ENCODE assay signal across 18 cellular contexts in the genomic region with DNA sequence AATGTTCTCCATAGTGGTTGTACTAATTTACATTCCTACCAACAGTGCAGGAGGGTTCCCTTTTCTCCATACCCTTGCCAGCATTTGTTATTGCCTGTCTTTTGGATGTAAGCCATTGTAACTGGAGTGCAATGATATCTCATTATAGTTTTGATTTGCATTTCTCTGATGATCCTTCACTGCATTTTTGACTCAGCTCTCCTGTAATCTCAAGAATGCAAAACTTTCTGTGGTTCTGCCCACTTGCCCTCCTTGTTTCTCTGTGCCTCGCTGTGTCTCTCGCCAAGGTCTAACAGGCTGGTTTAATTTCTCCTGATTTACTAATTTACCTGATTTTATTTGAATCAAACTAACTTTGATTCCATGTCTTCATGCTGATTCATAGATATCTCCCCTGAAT.
DNase-seq lines count a peak whose midpoint lies in the region; ATAC-seq and TF ChIP-seq lines count a peak whose summit lies in the region.
"Had no signal": no experiment of that assay in that cellular context is flagged by ENCODE, and none has a peak within 500 bp of the region (broad histone marks: within the 10 kb centered on the region; RNA-seq: fewer than 3 reads in every experiment).

No MANE protein-coding gene starts in this region.

- DNase-seq in left ventricle myocardium superior (no peak), heart right ventricle (no peak), M059J (ENCODE audit: low read depth) (peak; percentile 52), kidney glomerular epithelial cell (lab: John Stamatoyannopoulos, UW) (peak; percentile 6), NCI-H146 treated with DMSO at 0.1 percent for 48 hours (lab: John Stamatoyannopoulos, UW; ENCODE audit: unreplicated experiment) (no peak)
- DNase-seq in stimulated activated effector memory CD8-positive, alpha-beta T cell treated with anti-CD3 and anti-CD28 coated beads, Interleukin-12 subunit alpha, Interleukin-12 subunit beta, amount 100 ng/mL, for 72 hours (ENCODE audit: low spot score in 2 of 2): no peak
- DNase-seq: Calu3; CD8-positive, alpha-beta T cell; DMS79 treated with DMSO at 0.1 percent for 48 hours; EL; H7; HFFc6 had no signal

- no peaks in the 10 kb centered on the region for H3K36me3 Mint-ChIP-seq in stimulated activated effector memory CD8-positive, alpha-beta T cell treated with anti-CD3 and anti-CD28 coated beads, Interleukin-12 subunit alpha, Interleukin-12 subunit beta, amount 100 ng/mL, for 72 hours
- H3K36me3 Mint-ChIP-seq: CD8-positive, alpha-beta T cell had no signal

- WGBS in heart right ventricle, 2 donors: 49 to 74% methylated on average over 2 of the region's 2 CpGs

- H3K36me3 ChIP-seq in heart right ventricle: peaks cover 0 to 14% (median 0%) of the 10 kb centered on the region in 9 donors
- H3K36me3 ChIP-seq: BLaER1 treated with 17β-estradiol and CSF1 and Interleukin-3, amounts not matched to agents 10 nM and 100 nM had no signal

- H3K27me3 ChIP-seq in heart right ventricle: no peaks in the 10 kb centered on the region
- H3K27me3 ChIP-seq: BLaER1 treated with 17β-estradiol and CSF1 and Interleukin-3, amounts not matched to agents 10 nM and 100 nM had no signal

- H3K4me1 ChIP-seq in heart right ventricle: peaks cover 0 to 40% (median 8%) of the 10 kb centered on the region in 9 donors

- no peak for TF ChIP-seq CTCF in heart right ventricle (IDR thresholded peaks at IDR 0.05)

- ATAC-seq in left ventricle myocardium superior: peak; percentile 6
- ATAC-seq in heart right ventricle: no peak
- ATAC-seq in stimulated activated effector memory CD8-positive, alpha-beta T cell treated with anti-CD3 and anti-CD28 coated beads, Interleukin-12 subunit alpha, Interleukin-12 subunit beta, amount 100 ng/mL, for 72 hours: peak; percentile 28
- ATAC-seq in GM21367 (IDR thresholded peaks at IDR 0.05; ENCODE audit: unreplicated experiment): no peak
- no peak for ATAC-seq in GM18861 (IDR thresholded peaks at IDR 0.05; ENCODE audit: unreplicated experiment)
- ATAC-seq: CD8-positive, alpha-beta T cell; GM23338; HCT116 had no signal

- H3K4me1 Mint-ChIP-seq in stimulated activated effector memory CD8-positive, alpha-beta T cell treated with anti-CD3 and anti-CD28 coated beads, Interleukin-12 subunit alpha, Interleukin-12 subunit beta, amount 100 ng/mL, for 72 hours: no peaks in the 10 kb centered on the region

- intact Hi-C loops in left ventricle myocardium superior (cut with micrococcal nuclease): no loop called here
- intact Hi-C loops in heart right ventricle (cut with DNase I): no loop called here

- H3K4me3 Mint-ChIP-seq in stimulated activated effector memory CD8-positive, alpha-beta T cell treated with anti-CD3 and anti-CD28 coated beads, Interleukin-12 subunit alpha, Interleukin-12 subunit beta, amount 100 ng/mL, for 72 hours: no peak overlapping the region
- H3K4me3 Mint-ChIP-seq: CD8-positive, alpha-beta T cell; GM23338; HFFc6 had no signal

- no peak overlapping the region for H3K27ac Mint-ChIP-seq in stimulated activated effector memory CD8-positive, alpha-beta T cell treated with anti-CD3 and anti-CD28 coated beads, Interleukin-12 subunit alpha, Interleukin-12 subunit beta, amount 100 ng/mL, for 72 hours
- H3K27ac Mint-ChIP-seq: CD8-positive, alpha-beta T cell; GM23338; HFFc6 had no signal

- H3K9me3 ChIP-seq in heart right ventricle: no peaks in the 10 kb centered on the region
- H3K9me3 ChIP-seq: BLaER1 treated with 17β-estradiol and CSF1 and Interleukin-3, amounts not matched to agents 10 nM and 100 nM had no signal

- no peak overlapping the region for H3K27ac ChIP-seq in heart right ventricle
- H3K27ac ChIP-seq: 22Rv1; BLaER1 treated with 17β-estradiol and CSF1 and Interleukin-3, amounts not matched to agents 10 nM and 100 nM had no signal

- peaks cover 4% of the 10 kb centered on the region for H3K9me3 Mint-ChIP-seq in stimulated activated effector memory CD8-positive, alpha-beta T cell treated with anti-CD3 and anti-CD28 coated beads, Interleukin-12 subunit alpha, Interleukin-12 subunit beta, amount 100 ng/mL, for 72 hours
- H3K9me3 Mint-ChIP-seq: CD8-positive, alpha-beta T cell; GM23338 had no signal

- no peak overlapping the region for H3K4me3 ChIP-seq in heart right ventricle
- H3K4me3 ChIP-seq: BLaER1 treated with 17β-estradiol and CSF1 and Interleukin-3, amounts not matched to agents 10 nM and 100 nM; GM23338 had no signal

Comparison
In these comparisons a context has a peak if more than half of its experiments do, and no peak if none do; other contexts are left out.
1. ATAC-seq: peak in left ventricle myocardium superior (single experiment) and stimulated activated effector memory CD8-positive, alpha-beta T cell treated with anti-CD3 and anti-CD28 coated beads, Interleukin-12 subunit alpha, Interleukin-12 subunit beta, amount 100 ng/mL, for 72 hours (single experiment); none in heart right ventricle (0 of 8), GM21367 (single experiment) and GM18861 (single experiment).
2. DNase-seq: peak in M059J (single experiment) and kidney glomerular epithelial cell (single experiment); none in left ventricle myocardium superior (single experiment), heart right ventricle (0 of 2), stimulated activated effector memory CD8-positive, alpha-beta T cell treated with anti-CD3 and anti-CD28 coated beads, Interleukin-12 subunit alpha, Interleukin-12 subunit beta, amount 100 ng/mL, for 72 hours (0 of 2) and NCI-H146 treated with DMSO at 0.1 percent for 48 hours (single experiment).